In genomic region chr6:145963216-145964068, GRCh38 we compare ENCODE assay signal across 8 cellular contexts. TPM values are rescaled to one million over a fixed set of nuclear protein-coding genes. Genes with fewer than 3 reads are reported as not detected.
DNase-seq lines count a peak whose midpoint lies in the region; ATAC-seq and TF ChIP-seq lines count a peak whose summit lies in the region.

No MANE protein-coding gene starts in this region.

- TF ChIP-seq POLR2A in gastroesophageal sphincter (IDR thresholded peaks at IDR 0.05) (no peak), testis (IDR thresholded peaks at IDR 0.05) (no peak)

- H3K79me2 ChIP-seq in ACC112 (ENCODE audit: control insufficient read depth, insufficient read depth, low read length, unreplicated experiment) = peaks cover 50% of the 10 kb centered on the region

- 0 to 1% methylated on average over 5 to 7 of the region's 44 CpGs for WGBS in gastroesophageal sphincter (ENCODE audit: low coverage in 1 of 2), 2 donors
- WGBS in testis, 2 donors = 1 to 2% methylated on average over 16 to 43 of the region's 44 CpGs

- intact Hi-C loops in testis (cut with DNase I; ENCODE audit: low total_unique reads) = no loop called here

- H3K36me3 ChIP-seq in ACC112 (ENCODE audit: insufficient read depth, low read length) (no peaks in the 10 kb centered on the region), NT2/D1 (ENCODE audit: insufficient read depth, insufficient read length, low read length) (peaks cover 20% of the 10 kb centered on the region), gastroesophageal sphincter (no peaks in the 10 kb centered on the region), testis (ENCODE audit: low read depth, missing control alignments) (no peaks in the 10 kb centered on the region)

- H3K9me3 ChIP-seq in NT2/D1 (ENCODE audit: insufficient read depth, low read length) (no peaks in the 10 kb centered on the region), gastroesophageal sphincter (no peaks in the 10 kb centered on the region), testis (no peaks in the 10 kb centered on the region)

- ATAC-seq in GM18907 (IDR thresholded peaks at IDR 0.05; ENCODE audit: unreplicated experiment) (peak; percentile 34), HG03139 (IDR thresholded peaks at IDR 0.05; ENCODE audit: unreplicated experiment) (peak; percentile 20), gastroesophageal sphincter (peak; percentile 29)

- TF ChIP-seq EP300 in gastroesophageal sphincter (IDR thresholded peaks at IDR 0.05) = no peak

- H2AFZ ChIP-seq in ACC112 (ENCODE audit: low read length, unreplicated experiment) = peak overlapping the region; percentile 85

- H3K4me3 ChIP-seq in ACC112 (ENCODE audit: low read depth, low read length) (peak overlapping the region; percentile 94), NT2/D1 (ENCODE audit: insufficient read length, low read depth) (peak overlapping the region; percentile 94), gastroesophageal sphincter (peak overlapping the region; percentile 62 to 66), testis (peak overlapping the region; percentile 71 to 77)

- H3K4me1 ChIP-seq in ACC112 (ENCODE audit: control insufficient read depth, insufficient read depth, low read length, unreplicated experiment) (peaks cover 21% of the 10 kb centered on the region), NT2/D1 (ENCODE audit: insufficient read depth, insufficient read length) (no peaks in the 10 kb centered on the region), gastroesophageal sphincter (peaks cover 10 to 58% (median 18%) of the 10 kb centered on the region in 3 donors), testis (peaks cover 10% of the 10 kb centered on the region)

- H3K27ac ChIP-seq in ACC112 (ENCODE audit: low read depth, low read length) = peak overlapping the region; percentile 49; the same call in 1 of the 2 replicates
- peak overlapping the region; percentile 63 to 94 (median 91) for H3K27ac ChIP-seq in gastroesophageal sphincter
- H3K27ac ChIP-seq in testis = peak overlapping the region; percentile 85 to 91

- H3K27me3 ChIP-seq in ACC112 (ENCODE audit: insufficient read depth, low read length) = no peaks in the 10 kb centered on the region
- no peaks in the 10 kb centered on the region for H3K27me3 ChIP-seq in NT2/D1 (ENCODE audit: insufficient read depth, insufficient read length)
- H3K27me3 ChIP-seq in gastroesophageal sphincter = no peaks in the 10 kb centered on the region
- no peaks in the 10 kb centered on the region for H3K27me3 ChIP-seq in testis

- DNase-seq in NT2/D1 (ENCODE audit: low read depth, low spot score) (peak; percentile 2), activated gamma-delta T cell (lab: John Stamatoyannopoulos, UW) (peak; percentile 17), occipital lobe (lab: John Stamatoyannopoulos, UW) (peak; percentile 78), testis (peak; percentile 63)

- peak overlapping the region; percentile 98 for H3K9ac ChIP-seq in NT2/D1 (ENCODE audit: insufficient read length, low read depth)

- no peak for TF ChIP-seq CTCF in gastroesophageal sphincter (IDR thresholded peaks at IDR 0.05)
- no peak for TF ChIP-seq CTCF in testis (IDR thresholded peaks at IDR 0.05)

RNA-seq across cellular contexts. Expression of gene SHPRH, which starts 0.7 kb away (rescaled TPM):
- total RNA-seq in gastroesophageal sphincter = 10 to 100 TPM; 12.4 to 34.2 (median 22.2) TPM
- 100 TPM for total RNA-seq in occipital lobe
- 10 to 100 TPM; 53.8 to 55.7 TPM for total RNA-seq in testis
- 13.6 TPM for polyA plus RNA-seq in testis (ENCODE audit: insufficient read depth, low read depth, low replicate concordance)

Comparison
In these comparisons a context has a peak if more than half of its experiments do, and no peak if none do; other contexts are left out.
1. Peak in every context shown above with its lines: DNase-seq, ATAC-seq, H3K4me3 ChIP-seq and H3K27ac ChIP-seq.
2. DNase-seq: peak in every context shown above with its lines; median percentile 78 in occipital lobe; 63 in testis; 17 in activated gamma-delta T cell; 2 in NT2/D1.